ENCODE assay signal across 8 cellular contexts in the genomic region with DNA sequence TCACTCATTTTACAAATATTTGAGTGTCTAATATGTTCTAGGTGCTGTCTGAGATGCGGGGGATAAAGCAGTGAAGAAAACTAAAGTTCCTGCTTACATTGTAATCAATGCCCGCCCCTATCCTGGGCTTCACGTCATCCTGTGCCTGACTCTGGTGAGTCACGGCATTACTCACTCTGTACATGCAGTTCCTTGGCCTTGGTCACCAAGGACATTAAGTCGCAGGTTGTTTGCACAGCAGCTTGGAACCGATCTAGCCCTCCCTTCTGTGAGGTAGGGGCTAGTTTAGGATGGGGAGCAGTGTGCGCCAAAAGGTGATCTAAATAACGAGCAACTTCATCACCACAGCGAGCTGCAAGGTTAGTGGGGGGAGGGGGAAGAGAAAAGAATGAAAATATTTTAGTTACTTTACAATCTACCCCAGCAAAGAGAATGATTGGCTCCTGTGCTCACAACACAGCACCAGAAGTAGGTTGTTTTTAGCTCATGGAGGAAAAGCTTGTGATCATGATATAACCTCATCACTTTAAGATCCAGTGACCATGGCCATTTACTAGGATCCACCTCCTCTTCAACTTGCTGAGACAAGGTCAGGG. TPM values are rescaled to one million over a fixed set of nuclear protein-coding genes. Genes with fewer than 3 reads are reported as not detected.
DNase-seq lines count a peak whose midpoint lies in the region; ATAC-seq, FAIRE-seq and TF ChIP-seq lines count a peak whose summit lies in the region.

No MANE protein-coding gene starts in this region.

- peak overlapping the region; percentile 89 to 97 for H3K27ac ChIP-seq in A549
- no peak overlapping the region for H3K27ac ChIP-seq in left lung

- POLR2A ChIA-PET in A549 (lab: Yijun Ruan, JAX) = no interaction called here

- no peak for TF ChIP-seq POLR2A in A549 (IDR thresholded peaks at IDR 0.05; ENCODE audit: low read length)

- no peak overlapping the region for H3K9ac ChIP-seq in adipocyte (ENCODE audit: low read length)

- H3K36me3 ChIP-seq in adipocyte (ENCODE audit: control insufficient read depth, insufficient read depth, low read length, severe bottlenecking) (no peaks in the 10 kb centered on the region), left lung (no peaks in the 10 kb centered on the region)

- no peaks in the 10 kb centered on the region for H3K9me3 ChIP-seq in A549
- H3K9me3 ChIP-seq in adipocyte (ENCODE audit: control insufficient read depth, low read length) = no peaks in the 10 kb centered on the region
- no peaks in the 10 kb centered on the region for H3K9me3 ChIP-seq in left lung

- 0 out of 5 replicates have a peak, but pooled peaks of 1 of the 2 experiments have one; percentile 10 for TF ChIP-seq RAD21 in A549 (conservative IDR thresholded peaks at IDR 0.05 in 1 of 2, IDR thresholded peaks at IDR 0.05 in 1 of 2)

- intact Hi-C loops in left lung (cut with DNase I) = no loop called here

- TF ChIP-seq CTCF in A549 (IDR thresholded peaks at IDR 0.05) (no peak), LNCaP clone FGC (IDR thresholded peaks at IDR 0.05; ENCODE audit: control insufficient read depth, extremely low read depth, insufficient read depth) (no peak), left lung (IDR thresholded peaks at IDR 0.05) (no peak)

- H3K27me3 ChIP-seq in adipocyte (replicated peaks; ENCODE audit: control insufficient read depth, insufficient read depth, low read length) = peaks cover 10% of the 10 kb centered on the region
- H3K27me3 ChIP-seq in left lung = no peaks in the 10 kb centered on the region

- H3K4me1 ChIP-seq in A549 (peaks cover 45% of the 10 kb centered on the region), adipocyte (ENCODE audit: control insufficient read depth, insufficient read depth, low read length) (peaks cover 14% of the 10 kb centered on the region), left lung (no peaks in the 10 kb centered on the region)

- CTCF ChIA-PET in A549 (lab: Yijun Ruan, JAX) = interaction anchor here (1.2 to 1.3 kb wide), 2 partner anchors 44 to 94 kb away, joined by 3 read pairs; no protein-coding TSS in a partner anchor

- peak overlapping the region; percentile 75 for H3K4me2 ChIP-seq in A549

- FAIRE-seq in A549 (lab: Jason Lieb, UNC) = peak; percentile 100

- H3K4me3 ChIP-seq in A549 (peak overlapping the region; percentile 19; the same call in 2 of the 3 replicates), LNCaP clone FGC (ENCODE audit: low read depth, low read length) (peak overlapping the region; percentile 18; the same call in 1 of the 2 replicates), adipocyte (ENCODE audit: low read length) (no peak overlapping the region), left lung (no peak overlapping the region)

- peak; percentile 42 to 47; a peak in 2 of 5 replicates for TF ChIP-seq EP300 in A549 (IDR thresholded peaks at IDR 0.05)

- 2% methylated on average over 8 of the region's 9 CpGs for WGBS in A549 (ENCODE audit: missing lambda C conversion rate)

- peak; percentile 98 to 99 for ATAC-seq in A549
- ATAC-seq in left lung = peak; percentile 88
- no peak for ATAC-seq in HG02642 (IDR thresholded peaks at IDR 0.05; ENCODE audit: poor library complexity, unreplicated experiment)

- DNase-seq in A549 (ENCODE audit: low read depth in 1 of 2, low spot score in 1 of 2) (peak; percentile 55 to 94), LNCaP clone FGC (ENCODE audit: low read depth) (peak; percentile 87), adipocyte (ENCODE audit: low read depth) (peak; percentile 85), left lung (peak; percentile 10 to 41), ureter (ENCODE audit: low spot score) (peak; percentile 70), SHP77 treated with DMSO at 0.1 percent for 48 hours (lab: John Stamatoyannopoulos, UW) (no peak), germinal center (ENCODE audit: low spot score) (no peak)

TF ChIP-seq in A549, 52 proteins besides CTCF, POLR2A, EP300 and RAD21 (continues in another document):
- TF ChIP-seq HOXB13 (CRISPR knock-in tag; IDR thresholded peaks at IDR 0.05; ENCODE audit: low read depth) = no peak
- peak; percentile 93 for TF ChIP-seq JUNB (IDR thresholded peaks at IDR 0.05)
- TF ChIP-seq CBX8 (IDR thresholded peaks at IDR 0.05) = no peak
- no peak for TF ChIP-seq TP53 (CRISPR knock-in tag; IDR thresholded peaks at IDR 0.05)
- no peak for TF ChIP-seq RFX5 (IDR thresholded peaks at IDR 0.05)
- TF ChIP-seq ZC3H11A (IDR thresholded peaks at IDR 0.05) = no peak
- no peak for TF ChIP-seq RNF2 (IDR thresholded peaks at IDR 0.05; ENCODE audit: borderline replicate concordance, low read depth)
- TF ChIP-seq SREBF2 (IDR thresholded peaks at IDR 0.05) = no peak
- TF ChIP-seq, protein P1, sequence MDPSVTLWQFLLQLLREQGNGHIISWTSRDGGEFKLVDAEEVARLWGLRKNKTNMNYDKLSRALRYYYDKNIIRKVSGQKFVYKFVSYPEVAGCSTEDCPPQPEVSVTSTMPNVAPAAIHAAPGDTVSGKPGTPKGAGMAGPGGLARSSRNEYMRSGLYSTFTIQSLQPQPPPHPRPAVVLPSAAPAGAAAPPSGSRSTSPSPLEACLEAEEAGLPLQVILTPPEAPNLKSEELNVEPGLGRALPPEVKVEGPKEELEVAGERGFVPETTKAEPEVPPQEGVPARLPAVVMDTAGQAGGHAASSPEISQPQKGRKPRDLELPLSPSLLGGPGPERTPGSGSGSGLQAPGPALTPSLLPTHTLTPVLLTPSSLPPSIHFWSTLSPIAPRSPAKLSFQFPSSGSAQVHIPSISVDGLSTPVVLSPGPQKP (IDR thresholded peaks at IDR 0.05; ENCODE audit: low read depth, low read length) = no peak
- TF ChIP-seq NPAS2 (CRISPR knock-in tag; IDR thresholded peaks at IDR 0.05; ENCODE audit: borderline replicate concordance) = no peak
- no peak for TF ChIP-seq EHMT2 (IDR thresholded peaks at IDR 0.05; ENCODE audit: low read depth)
- TF ChIP-seq PBX3 (IDR thresholded peaks at IDR 0.05) = no peak
- TF ChIP-seq PHF8 (IDR thresholded peaks at IDR 0.05; ENCODE audit: borderline replicate concordance, low read depth) = no peak
- TF ChIP-seq HOXB5 (CRISPR knock-in tag; IDR thresholded peaks at IDR 0.05) = no peak
- TF ChIP-seq HOXA7 (CRISPR knock-in tag; IDR thresholded peaks at IDR 0.05) = no peak
- TF ChIP-seq MAX (IDR thresholded peaks at IDR 0.05) = peak; percentile 65
- no peak for TF ChIP-seq ESRRA (IDR thresholded peaks at IDR 0.05; ENCODE audit: borderline replicate concordance, low read length)
- TF ChIP-seq USF2 (IDR thresholded peaks at IDR 0.05) = no peak
- TF ChIP-seq ZFP36 (IDR thresholded peaks at IDR 0.05; ENCODE audit: borderline replicate concordance, partially characterized antibody) = no peak
- peak; percentile 60 to 62; a peak in 2 of 5 replicates for TF ChIP-seq JUN (IDR thresholded peaks at IDR 0.05)
- no peak for TF ChIP-seq BCL3 (IDR thresholded peaks at IDR 0.05)
- no peak for TF ChIP-seq TFCP2L1 (CRISPR knock-in tag; IDR thresholded peaks at IDR 0.05)
- TF ChIP-seq MYC (IDR thresholded peaks at IDR 0.05; ENCODE audit: borderline replicate concordance, low read length) = no peak
- TF ChIP-seq BHLHE40 (IDR thresholded peaks at IDR 0.05; ENCODE audit: low read depth, low read length) = no peak
- peak; percentile 94 for TF ChIP-seq FOSL2 (IDR thresholded peaks at IDR 0.05)
- peak; percentile 99 for TF ChIP-seq FOSL2 (CRISPR knock-in tag; IDR thresholded peaks at IDR 0.05)
- TF ChIP-seq ZSCAN20 (CRISPR knock-in tag; IDR thresholded peaks at IDR 0.05) = no peak
- TF ChIP-seq EHF (CRISPR knock-in tag; IDR thresholded peaks at IDR 0.05) = no peak
- TF ChIP-seq RARB (CRISPR knock-in tag; IDR thresholded peaks at IDR 0.05) = no peak
- TF ChIP-seq POLR2AphosphoS2 (conservative IDR thresholded peaks at IDR 0.05; ENCODE audit: low read length) = no peak
- no peak for TF ChIP-seq MAFK (IDR thresholded peaks at IDR 0.05; ENCODE audit: partially characterized antibody)

RNA-seq across cellular contexts. Expression of gene HDAC8, which starts 48.0 kb away (rescaled TPM):
- 37.0 and 38.3 TPM in 2 replicates for polyA plus RNA-seq in A549 (2011; rRNA removed)
- 14.3 and 15.8 TPM in 2 replicates for polyA plus RNA-seq in A549 (2012; cell fraction: cytosol; rRNA removed)
- 8.9 and 14.4 TPM in 2 replicates for polyA plus RNA-seq in A549 (2012; cell fraction: nucleus; rRNA removed)
- 28.6 to 29.3 TPM (median 28.7 TPM) in 3 replicates for polyA plus RNA-seq in A549 (2017; fragmentation: RNase III; extraction: RNeasy Plus Mini Kit Qiagen cat#74134 plus additional on column Dnase treatment)
- polyA minus RNA-seq in A549 (2011; rRNA and poly(A)+ RNA removed) = 43.5 and 43.9 TPM in 2 replicates
- total RNA-seq in left lung = 10 to 100 TPM; 28.7 to 33.2 TPM
- 42.1 TPM for total RNA-seq in ureter

Comparison
In these comparisons a context has a peak if more than half of its experiments do, and no peak if none do; other contexts are left out.
1. DNase-seq: peak in A549 (2 of 2), LNCaP clone FGC (single experiment), adipocyte (single experiment), left lung (2 of 2) and ureter (single experiment); none in SHP77 treated with DMSO at 0.1 percent for 48 hours (single experiment) and germinal center (single experiment).
2. H3K27ac ChIP-seq: peak in A549 (2 of 2); none in left lung (0 of 2).
3. H3K4me3 ChIP-seq: peak in A549 (single experiment) and LNCaP clone FGC (single experiment); none in adipocyte (single experiment) and left lung (0 of 2).